ENCODE assay signal across 1 cellular context in the genomic region with DNA sequence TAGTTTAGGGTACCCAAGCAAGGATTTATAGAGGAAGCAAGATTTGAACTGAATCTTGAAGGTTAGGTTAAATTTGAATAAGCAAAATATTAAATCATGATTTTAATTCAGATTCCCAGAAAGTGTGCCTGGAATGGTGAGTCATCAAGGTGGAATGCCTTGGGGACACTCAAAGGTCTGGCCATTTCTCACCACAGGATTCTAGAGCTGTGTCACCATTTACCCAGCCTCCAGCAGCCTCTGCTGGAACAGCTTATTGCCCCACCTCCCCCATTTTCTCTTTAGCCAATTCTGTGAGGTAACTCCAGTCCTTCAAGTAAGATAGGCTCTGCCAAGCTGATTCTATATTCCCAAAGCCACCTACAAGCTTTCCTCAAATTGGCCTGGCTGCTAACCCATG.
TF ChIP-seq lines count a peak whose summit lies in the region.

No MANE protein-coding gene starts in this region.

TF ChIP-seq in K562, 482 proteins besides CTCF, POLR2A, EP300 and RAD21:
- TF ChIP-seq JUND (IDR thresholded peaks at IDR 0.05; ENCODE audit: borderline replicate concordance, low read depth, low read length) (peak; percentile 33; the same call in 1 of the 2 replicates), JUND (tag; IDR thresholded peaks at IDR 0.05; ENCODE audit: borderline replicate concordance, low read depth, low read length) (peak; percentile 69; the same call in 2 of the 3 replicates), ZMIZ1 (IDR thresholded peaks at IDR 0.05; ENCODE audit: low read depth in 2 of 2, low read length in 2 of 2) (no peak)
- TF ChIP-seq, protein P1, sequence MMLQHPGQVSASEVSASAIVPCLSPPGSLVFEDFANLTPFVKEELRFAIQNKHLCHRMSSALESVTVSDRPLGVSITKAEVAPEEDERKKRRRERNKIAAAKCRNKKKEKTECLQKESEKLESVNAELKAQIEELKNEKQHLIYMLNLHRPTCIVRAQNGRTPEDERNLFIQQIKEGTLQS (IDR thresholded peaks at IDR 0.05), result peak; percentile 65
- TF ChIP-seq, protein P1 (CRISPR knock-in tag; conservative IDR thresholded peaks at IDR 0.05), result no peak
